1 cellular context compared by ENCODE assay signal in the genomic region with DNA sequence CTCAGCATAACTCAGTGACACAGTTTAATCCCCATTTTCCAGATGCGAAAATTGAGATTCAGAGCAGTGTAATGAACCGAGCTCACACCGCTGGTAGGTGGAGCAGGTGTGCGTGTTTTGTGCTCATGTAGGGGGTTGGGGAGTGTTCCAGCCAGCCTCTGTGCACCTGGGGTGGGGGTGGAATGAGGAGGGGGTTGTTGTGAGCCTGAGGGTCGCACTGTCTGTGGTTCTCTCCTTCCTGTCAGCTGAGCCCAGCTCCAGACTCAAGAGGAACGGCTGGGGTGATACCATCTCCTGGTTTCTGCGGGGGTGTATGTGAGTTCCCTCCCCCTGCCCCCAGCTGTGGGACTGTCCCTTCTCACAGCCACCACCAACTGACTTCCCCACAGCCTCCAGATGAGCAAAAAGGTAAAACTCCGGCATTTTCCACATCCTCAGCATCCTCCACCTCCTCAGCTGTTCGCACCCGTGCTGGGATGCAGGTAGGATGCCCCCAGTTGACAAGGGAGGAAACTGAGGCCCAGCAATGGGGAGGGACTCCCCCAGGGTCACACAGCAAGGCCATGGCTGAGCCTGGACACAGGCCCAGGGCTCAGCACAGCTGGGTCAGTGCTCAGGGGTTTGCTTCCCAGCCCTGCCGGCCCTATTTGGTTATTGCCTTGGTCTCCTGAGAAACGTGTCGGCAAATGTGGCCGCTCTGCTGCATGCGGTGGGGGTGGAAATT.
TF ChIP-seq lines count a peak whose summit lies in the region.

No MANE protein-coding gene starts in this region.

TF ChIP-seq in K562, 482 proteins besides CTCF, POLR2A, EP300 and RAD21 (continued from another document and continues in another):
- TF ChIP-seq, protein P1, sequence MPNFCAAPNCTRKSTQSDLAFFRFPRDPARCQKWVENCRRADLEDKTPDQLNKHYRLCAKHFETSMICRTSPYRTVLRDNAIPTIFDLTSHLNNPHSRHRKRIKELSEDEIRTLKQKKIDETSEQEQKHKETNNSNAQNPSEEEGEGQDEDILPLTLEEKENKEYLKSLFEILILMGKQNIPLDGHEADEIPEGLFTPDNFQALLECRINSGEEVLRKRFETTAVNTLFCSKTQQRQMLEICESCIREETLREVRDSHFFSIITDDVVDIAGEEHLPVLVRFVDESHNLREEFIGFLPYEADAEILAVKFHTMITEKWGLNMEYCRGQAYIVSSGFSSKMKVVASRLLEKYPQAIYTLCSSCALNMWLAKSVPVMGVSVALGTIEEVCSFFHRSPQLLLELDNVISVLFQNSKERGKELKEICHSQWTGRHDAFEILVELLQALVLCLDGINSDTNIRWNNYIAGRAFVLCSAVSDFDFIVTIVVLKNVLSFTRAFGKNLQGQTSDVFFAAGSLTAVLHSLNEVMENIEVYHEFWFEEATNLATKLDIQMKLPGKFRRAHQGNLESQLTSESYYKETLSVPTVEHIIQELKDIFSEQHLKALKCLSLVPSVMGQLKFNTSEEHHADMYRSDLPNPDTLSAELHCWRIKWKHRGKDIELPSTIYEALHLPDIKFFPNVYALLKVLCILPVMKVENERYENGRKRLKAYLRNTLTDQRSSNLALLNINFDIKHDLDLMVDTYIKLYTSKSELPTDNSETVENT (CRISPR knock-in tag; IDR thresholded peaks at IDR 0.05): no peak
- TF ChIP-seq MED1 (CRISPR knock-in tag; IDR thresholded peaks at IDR 0.05; ENCODE audit: borderline replicate concordance) (no peak), ESRRB (CRISPR knock-in tag; IDR thresholded peaks at IDR 0.05; ENCODE audit: borderline replicate concordance) (no peak), ESRRA (IDR thresholded peaks at IDR 0.05; ENCODE audit: borderline replicate concordance, low read depth) (peak; percentile 47; the same call in 1 of the 2 replicates), CHD4 (IDR thresholded peaks at IDR 0.05; ENCODE audit: insufficient read depth, insufficient replicate concordance, low read depth, low read length, poor library complexity, severe bottlenecking) (peak; percentile 78), DNMT1 (IDR thresholded peaks at IDR 0.05) (no peak), FOXK2 (conservative IDR thresholded peaks at IDR 0.05 in 1 of 2, IDR thresholded peaks at IDR 0.05 in 1 of 2; ENCODE audit: low read depth in 2 of 2) (peak in 1 of 2 experiments; percentile 99; a peak in 2 of 4 replicates), SMC3 (conservative IDR thresholded peaks at IDR 0.05; ENCODE audit: insufficient read depth, low read depth, low read length) (no peak), FOXA3 (CRISPR knock-in tag; conservative IDR thresholded peaks at IDR 0.05 in 1 of 2, IDR thresholded peaks at IDR 0.05 in 1 of 2) (peak in 1 of 2 experiments; percentile 29; a peak in 1 of 4 replicates), DDX20 (tag; IDR thresholded peaks at IDR 0.05; ENCODE audit: low read depth) (no peak), TAF1 (IDR thresholded peaks at IDR 0.05; ENCODE audit: control insufficient read depth, extremely low read depth, insufficient read depth, low read length, severe bottlenecking) (peak; percentile 18), GTF2E2 (tag; IDR thresholded peaks at IDR 0.05) (no peak), RCOR1 (IDR thresholded peaks at IDR 0.05; ENCODE audit: borderline replicate concordance in 1 of 2, low read depth in 2 of 2, low read length in 2 of 2) (peak in 1 of 2 experiments; percentile 13; a peak in 2 of 4 replicates), POLR2H (tag; IDR thresholded peaks at IDR 0.05; ENCODE audit: low read depth) (no peak), ZZZ3 (IDR thresholded peaks at IDR 0.05) (no peak), ETS1 (conservative IDR thresholded peaks at IDR 0.05; ENCODE audit: control insufficient read depth, low read depth, low read length) (0 out of 2 replicates have a peak, but pooled peaks have one; percentile 43), MAFF (IDR thresholded peaks at IDR 0.05; ENCODE audit: low read length) (peak; percentile 63; the same call in 1 of the 2 replicates), CREB3L1 (IDR thresholded peaks at IDR 0.05; ENCODE audit: borderline replicate concordance, low read depth) (no peak), JUND (IDR thresholded peaks at IDR 0.05; ENCODE audit: borderline replicate concordance, low read depth, low read length) (peak; percentile 99), JUND (tag; IDR thresholded peaks at IDR 0.05; ENCODE audit: borderline replicate concordance, low read depth, low read length) (no peak), PHB (CRISPR knock-in tag; IDR thresholded peaks at IDR 0.05) (no peak), JUNB (CRISPR knock-in tag; conservative IDR thresholded peaks at IDR 0.05) (no peak), GABPB1 (CRISPR knock-in tag; IDR thresholded peaks at IDR 0.05) (peak; percentile 21; the same call in 1 of the 2 replicates), ZBTB7A (IDR thresholded peaks at IDR 0.05; ENCODE audit: borderline replicate concordance, control insufficient read depth, low read depth, low read length) (peak; percentile 45; the same call in 1 of the 2 replicates), RHOXF2B (CRISPR knock-in tag; conservative IDR thresholded peaks at IDR 0.05) (no peak), SREBF1 (IDR thresholded peaks at IDR 0.05; ENCODE audit: borderline replicate concordance, low read depth, low read length) (peak; percentile 74; the same call in 1 of the 2 replicates), ZNF174 (CRISPR knock-in tag; IDR thresholded peaks at IDR 0.05) (no peak), CEBPB (tag; IDR thresholded peaks at IDR 0.05) (no peak), CTBP1 (IDR thresholded peaks at IDR 0.05; ENCODE audit: borderline replicate concordance) (peak; percentile 46; the same call in 1 of the 2 replicates), TFAP4 (CRISPR knock-in tag; IDR thresholded peaks at IDR 0.05; ENCODE audit: borderline replicate concordance) (peak; percentile 91), NFIX (CRISPR knock-in tag; IDR thresholded peaks at IDR 0.05; ENCODE audit: low read depth) (no peak), ZKSCAN3 (CRISPR knock-in tag; IDR thresholded peaks at IDR 0.05) (no peak), ZNF699 (CRISPR knock-in tag; IDR thresholded peaks at IDR 0.05; ENCODE audit: insufficient replicate concordance) (no peak), CREM (IDR thresholded peaks at IDR 0.05; ENCODE audit: low read depth) (0 out of 2 replicates have a peak, but pooled peaks have one; percentile 33), ZNF23 (CRISPR knock-in tag; IDR thresholded peaks at IDR 0.05) (no peak), KDM1A (IDR thresholded peaks at IDR 0.05) (peak; percentile 57 to 74)
- TF ChIP-seq, protein P2, sequence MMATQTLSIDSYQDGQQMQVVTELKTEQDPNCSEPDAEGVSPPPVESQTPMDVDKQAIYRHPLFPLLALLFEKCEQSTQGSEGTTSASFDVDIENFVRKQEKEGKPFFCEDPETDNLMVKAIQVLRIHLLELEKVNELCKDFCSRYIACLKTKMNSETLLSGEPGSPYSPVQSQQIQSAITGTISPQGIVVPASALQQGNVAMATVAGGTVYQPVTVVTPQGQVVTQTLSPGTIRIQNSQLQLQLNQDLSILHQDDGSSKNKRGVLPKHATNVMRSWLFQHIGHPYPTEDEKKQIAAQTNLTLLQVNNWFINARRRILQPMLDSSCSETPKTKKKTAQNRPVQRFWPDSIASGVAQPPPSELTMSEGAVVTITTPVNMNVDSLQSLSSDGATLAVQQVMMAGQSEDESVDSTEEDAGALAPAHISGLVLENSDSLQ (IDR thresholded peaks at IDR 0.05): peak; percentile 40; the same call in 1 of the 2 replicates
- TF ChIP-seq, protein P3, sequence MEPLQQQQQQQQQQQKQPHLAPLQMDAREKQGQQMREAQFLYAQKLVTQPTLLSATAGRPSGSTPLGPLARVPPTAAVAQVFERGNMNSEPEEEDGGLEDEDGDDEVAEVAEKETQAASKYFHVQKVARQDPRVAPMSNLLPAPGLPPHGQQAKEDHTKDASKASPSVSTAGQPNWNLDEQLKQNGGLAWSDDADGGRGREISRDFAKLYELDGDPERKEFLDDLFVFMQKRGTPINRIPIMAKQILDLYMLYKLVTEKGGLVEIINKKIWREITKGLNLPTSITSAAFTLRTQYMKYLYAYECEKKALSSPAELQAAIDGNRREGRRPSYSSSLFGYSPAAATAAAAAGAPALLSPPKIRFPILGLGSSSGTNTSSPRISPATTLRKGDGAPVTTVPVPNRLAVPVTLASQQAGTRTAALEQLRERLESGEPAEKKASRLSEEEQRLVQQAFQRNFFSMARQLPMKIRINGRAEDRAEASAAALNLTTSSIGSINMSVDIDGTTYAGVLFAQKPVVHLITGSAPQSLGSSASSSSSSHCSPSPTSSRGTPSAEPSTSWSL (CRISPR knock-in tag; IDR thresholded peaks at IDR 0.05; ENCODE audit: borderline replicate concordance): no peak
- TF ChIP-seq, protein P4, sequence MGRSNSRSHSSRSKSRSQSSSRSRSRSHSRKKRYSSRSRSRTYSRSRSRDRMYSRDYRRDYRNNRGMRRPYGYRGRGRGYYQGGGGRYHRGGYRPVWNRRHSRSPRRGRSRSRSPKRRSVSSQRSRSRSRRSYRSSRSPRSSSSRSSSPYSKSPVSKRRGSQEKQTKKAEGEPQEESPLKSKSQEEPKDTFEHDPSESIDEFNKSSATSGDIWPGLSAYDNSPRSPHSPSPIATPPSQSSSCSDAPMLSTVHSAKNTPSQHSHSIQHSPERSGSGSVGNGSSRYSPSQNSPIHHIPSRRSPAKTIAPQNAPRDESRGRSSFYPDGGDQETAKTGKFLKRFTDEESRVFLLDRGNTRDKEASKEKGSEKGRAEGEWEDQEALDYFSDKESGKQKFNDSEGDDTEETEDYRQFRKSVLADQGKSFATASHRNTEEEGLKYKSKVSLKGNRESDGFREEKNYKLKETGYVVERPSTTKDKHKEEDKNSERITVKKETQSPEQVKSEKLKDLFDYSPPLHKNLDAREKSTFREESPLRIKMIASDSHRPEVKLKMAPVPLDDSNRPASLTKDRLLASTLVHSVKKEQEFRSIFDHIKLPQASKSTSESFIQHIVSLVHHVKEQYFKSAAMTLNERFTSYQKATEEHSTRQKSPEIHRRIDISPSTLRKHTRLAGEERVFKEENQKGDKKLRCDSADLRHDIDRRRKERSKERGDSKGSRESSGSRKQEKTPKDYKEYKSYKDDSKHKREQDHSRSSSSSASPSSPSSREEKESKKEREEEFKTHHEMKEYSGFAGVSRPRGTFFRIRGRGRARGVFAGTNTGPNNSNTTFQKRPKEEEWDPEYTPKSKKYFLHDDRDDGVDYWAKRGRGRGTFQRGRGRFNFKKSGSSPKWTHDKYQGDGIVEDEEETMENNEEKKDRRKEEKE (IDR thresholded peaks at IDR 0.05; ENCODE audit: borderline replicate concordance in 1 of 2, control insufficient read depth in 1 of 2, low read depth in 2 of 2, low read length in 1 of 2): peak in 1 of 2 experiments; percentile 85; a peak in 2 of 4 replicates
- TF ChIP-seq, protein P5, sequence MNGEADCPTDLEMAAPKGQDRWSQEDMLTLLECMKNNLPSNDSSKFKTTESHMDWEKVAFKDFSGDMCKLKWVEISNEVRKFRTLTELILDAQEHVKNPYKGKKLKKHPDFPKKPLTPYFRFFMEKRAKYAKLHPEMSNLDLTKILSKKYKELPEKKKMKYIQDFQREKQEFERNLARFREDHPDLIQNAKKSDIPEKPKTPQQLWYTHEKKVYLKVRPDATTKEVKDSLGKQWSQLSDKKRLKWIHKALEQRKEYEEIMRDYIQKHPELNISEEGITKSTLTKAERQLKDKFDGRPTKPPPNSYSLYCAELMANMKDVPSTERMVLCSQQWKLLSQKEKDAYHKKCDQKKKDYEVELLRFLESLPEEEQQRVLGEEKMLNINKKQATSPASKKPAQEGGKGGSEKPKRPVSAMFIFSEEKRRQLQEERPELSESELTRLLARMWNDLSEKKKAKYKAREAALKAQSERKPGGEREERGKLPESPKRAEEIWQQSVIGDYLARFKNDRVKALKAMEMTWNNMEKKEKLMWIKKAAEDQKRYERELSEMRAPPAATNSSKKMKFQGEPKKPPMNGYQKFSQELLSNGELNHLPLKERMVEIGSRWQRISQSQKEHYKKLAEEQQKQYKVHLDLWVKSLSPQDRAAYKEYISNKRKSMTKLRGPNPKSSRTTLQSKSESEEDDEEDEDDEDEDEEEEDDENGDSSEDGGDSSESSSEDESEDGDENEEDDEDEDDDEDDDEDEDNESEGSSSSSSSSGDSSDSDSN (IDR thresholded peaks at IDR 0.05; ENCODE audit: borderline replicate concordance in 1 of 2, low read depth in 2 of 2, low read length in 2 of 2): no peak
- TF ChIP-seq, protein P6, sequence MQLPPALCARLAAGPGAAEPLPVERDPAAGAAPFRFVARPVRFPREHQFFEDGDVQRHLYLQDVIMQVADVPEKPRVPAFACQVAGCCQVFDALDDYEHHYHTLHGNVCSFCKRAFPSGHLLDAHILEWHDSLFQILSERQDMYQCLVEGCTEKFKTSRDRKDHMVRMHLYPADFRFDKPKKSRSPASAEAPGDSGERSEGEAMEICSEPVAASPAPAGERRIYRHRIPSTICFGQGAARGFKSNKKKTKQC (CRISPR knock-in tag; IDR thresholded peaks at IDR 0.05): peak; percentile 59; the same call in 1 of the 2 replicates
- TF ChIP-seq, protein P7, sequence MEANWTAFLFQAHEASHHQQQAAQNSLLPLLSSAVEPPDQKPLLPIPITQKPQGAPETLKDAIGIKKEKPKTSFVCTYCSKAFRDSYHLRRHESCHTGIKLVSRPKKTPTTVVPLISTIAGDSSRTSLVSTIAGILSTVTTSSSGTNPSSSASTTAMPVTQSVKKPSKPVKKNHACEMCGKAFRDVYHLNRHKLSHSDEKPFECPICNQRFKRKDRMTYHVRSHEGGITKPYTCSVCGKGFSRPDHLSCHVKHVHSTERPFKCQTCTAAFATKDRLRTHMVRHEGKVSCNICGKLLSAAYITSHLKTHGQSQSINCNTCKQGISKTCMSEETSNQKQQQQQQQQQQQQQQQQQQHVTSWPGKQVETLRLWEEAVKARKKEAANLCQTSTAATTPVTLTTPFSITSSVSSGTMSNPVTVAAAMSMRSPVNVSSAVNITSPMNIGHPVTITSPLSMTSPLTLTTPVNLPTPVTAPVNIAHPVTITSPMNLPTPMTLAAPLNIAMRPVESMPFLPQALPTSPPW (CRISPR knock-in tag; IDR thresholded peaks at IDR 0.05): peak; percentile 68
